Comparison of ENCODE assay signal across 8 cellular contexts in the genomic region with DNA sequence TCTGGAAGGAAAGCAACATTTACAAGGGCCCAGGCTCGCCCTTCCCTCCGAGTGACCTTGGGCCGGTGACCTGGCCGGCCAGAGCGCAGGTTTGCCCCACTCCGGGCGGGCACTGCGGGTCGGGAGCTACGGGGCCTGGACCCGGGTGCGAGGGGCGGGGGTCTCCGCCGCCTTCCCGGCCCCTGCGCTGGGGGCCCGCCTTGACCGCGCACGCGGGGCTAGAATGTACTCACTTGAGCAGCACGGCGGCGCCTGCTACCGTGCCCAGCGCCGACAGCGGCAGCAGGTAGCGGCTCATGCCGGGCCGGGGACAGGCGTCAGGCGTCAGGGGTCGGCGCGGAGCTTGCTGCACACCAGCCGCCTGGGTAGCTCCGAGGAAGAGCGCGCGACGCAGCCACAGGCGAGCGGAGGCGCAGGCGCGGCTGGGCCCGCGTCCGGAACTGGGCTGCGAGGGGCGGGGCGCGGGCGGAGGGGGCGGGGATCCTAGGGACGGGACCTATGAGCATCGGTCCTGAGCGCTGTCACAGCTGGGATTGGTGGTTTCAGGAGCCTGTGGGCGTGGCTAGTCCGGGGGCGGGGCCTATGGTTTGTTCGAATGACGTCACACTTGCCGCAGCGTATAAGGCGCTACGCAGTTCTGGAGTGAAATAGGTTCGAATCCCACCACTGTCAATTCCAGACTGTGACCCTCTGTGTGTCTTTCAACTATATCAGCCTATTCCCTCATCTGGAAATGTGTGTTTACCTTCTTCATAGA. TPM values are rescaled to one million over a fixed set of nuclear protein-coding genes. Genes with fewer than 3 reads are reported as not detected.
DNase-seq lines count a peak whose midpoint lies in the region; ATAC-seq, FAIRE-seq and TF ChIP-seq lines count a peak whose summit lies in the region.

A gene with protein sequence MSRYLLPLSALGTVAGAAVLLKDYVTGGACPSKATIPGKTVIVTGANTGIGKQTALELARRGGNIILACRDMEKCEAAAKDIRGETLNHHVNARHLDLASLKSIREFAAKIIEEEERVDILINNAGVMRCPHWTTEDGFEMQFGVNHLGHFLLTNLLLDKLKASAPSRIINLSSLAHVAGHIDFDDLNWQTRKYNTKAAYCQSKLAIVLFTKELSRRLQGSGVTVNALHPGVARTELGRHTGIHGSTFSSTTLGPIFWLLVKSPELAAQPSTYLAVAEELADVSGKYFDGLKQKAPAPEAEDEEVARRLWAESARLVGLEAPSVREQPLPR (minus strand): TSS at position 414 of the 757 bp plus-strand sequence. CDS start 116 bp downstream, at position 298.

- ATAC-seq in GM21576 (IDR thresholded peaks at IDR 0.05; ENCODE audit: unreplicated experiment): peak; percentile 89

- peak within 1 kb of the TSS; percentile 86 for H2AFZ ChIP-seq in PC-9

- intact Hi-C loops in PC-9 (cut with micrococcal nuclease; ENCODE audit: unreplicated experiment): loop anchor here (10.0 kb wide), 3 partner anchors 108 to 598 kb away; a partner anchor contains a TSS

- H3F3A ChIP-seq in PC-9 (ENCODE audit: insufficient read depth, low read depth): peaks cover 14% of the 10 kb centered on the region; the same call in 1 of the 2 replicates

- POLR2A ChIA-PET in PC-9 (lab: Charles Lee; ENCODE audit: unreplicated experiment): interaction anchor here (0.5 to 0.6 kb wide), 4 partner anchors 9 to 1868 kb away, joined by 4 to 12 read pairs (median 5); no protein-coding TSS in a partner anchor

- H3K4me3 ChIP-seq in PC-9 (peak within 1 kb of the TSS; percentile 100), mucosa of rectum (ENCODE audit: low read length in 2 of 2) (peak within 1 kb of the TSS; percentile 73 to 75)

- in situ Hi-C loops in KBM-7 (cut with MboI; ENCODE audit: low pct_unique_long_range_greater_than_20kb, low sequenced_read_pairs): no loop called here

- H3K27me3 ChIP-seq in PC-9 (ENCODE audit: insufficient read depth, low read depth) (no peaks in the 10 kb centered on the region), mucosa of rectum (ENCODE audit: control insufficient read depth in 2 of 2, insufficient read depth in 2 of 2, low read length in 2 of 2) (no peaks in the 10 kb centered on the region)

- peaks cover 15% of the 10 kb centered on the region; the same call in 1 of the 2 replicates for H4K20me1 ChIP-seq in PC-9 (ENCODE audit: insufficient read depth)

- H3K9me3 ChIP-seq in PC-9 (ENCODE audit: insufficient read depth, low read depth) (no peaks in the 10 kb centered on the region), mucosa of rectum (ENCODE audit: control insufficient read depth in 2 of 2, low read length in 2 of 2) (no peaks in the 10 kb centered on the region)

- no TSS peak for BruUV-seq in PC-9 (replicated peaks; lab: Mats Ljungman, UMichigan)

- no peak for TF ChIP-seq CTCF in D721Med (IDR thresholded peaks at IDR 0.05; ENCODE audit: insufficient read depth, missing control alignments)
- TF ChIP-seq CTCF in PC-9 (conservative IDR thresholded peaks at IDR 0.05): no peak; the same call in 1 of the 2 replicates

- peaks cover 40% of the 10 kb centered on the region for H3K79me2 ChIP-seq in PC-9 (ENCODE audit: low read depth)

- CTCF ChIA-PET in PC-9 (lab: Charles Lee): interaction anchor here (0.6 kb wide), 1 partner anchor 399 kb away, joined by 3 read pairs; no protein-coding TSS in a partner anchor

- TF ChIP-seq POLR2A in erythroblast (IDR thresholded peaks at IDR 0.05; ENCODE audit: low read length): peak; percentile 48

- DNase-seq in D721Med (ENCODE audit: insufficient read length, low spot score) (peak; percentile 73), KBM-7 (peak; percentile 98), PC-9 (peak; percentile 95 to 98), activated T-cell treated with anti-CD3 and anti-CD28 coated beads for 4 hours (peak; percentile 99), erythroblast (lab: John Stamatoyannopoulos, UW) (peak; percentile 97 to 99)
- peak; percentile 98 for DNase-seq in stimulated activated CD8-positive, alpha-beta memory T cell treated with anti-CD3 and anti-CD28 coated beads, Interleukin-4, amount 100 ng/mL, for 24 hours (ENCODE audit: low read depth)

- peak within 1 kb of the TSS; percentile 93 for H3K4me2 ChIP-seq in PC-9

- peak within 1 kb of the TSS; percentile 84 to 90 for H3K9ac ChIP-seq in mucosa of rectum (ENCODE audit: low read depth in 1 of 2, low read length in 2 of 2)

- peaks cover 16% of the 10 kb centered on the region for H3K4me1 ChIP-seq in PC-9 (replicated peaks; ENCODE audit: insufficient read depth)
- H3K4me1 ChIP-seq in mucosa of rectum (ENCODE audit: control insufficient read depth in 2 of 2, insufficient read depth in 2 of 2, low read length in 2 of 2): peaks cover 3 to 7% of the 10 kb centered on the region in 2 donors

- peaks cover 16% of the 10 kb centered on the region for H3K36me3 ChIP-seq in PC-9 (ENCODE audit: low read depth)
- peaks cover 5% of the 10 kb centered on the region in 2 donors for H3K36me3 ChIP-seq in mucosa of rectum (ENCODE audit: control insufficient read depth in 2 of 2, insufficient read depth in 2 of 2, low read length in 2 of 2)

- no peaks in the 10 kb centered on the region for H3K9me2 ChIP-seq in PC-9 (ENCODE audit: insufficient read depth)

- FAIRE-seq in D721Med (lab: Jason Lieb, UNC): no peak

- H3K27ac ChIP-seq in PC-9 (peak within 1 kb of the TSS; percentile 71), mucosa of rectum (ENCODE audit: low read depth in 2 of 2, low read length in 2 of 2) (peak within 1 kb of the TSS; percentile 61 to 64)

RNA-seq across cellular contexts. Expression of the gene that starts here (rescaled TPM):
- 39.8 and 42.1 TPM in 2 replicates for total RNA-seq in PC-9 (2021)

Comparison
In these comparisons a context has a peak if more than half of its experiments do, and no peak if none do; other contexts are left out.
1. Peak in every context shown above with its lines: DNase-seq, ATAC-seq, H3K4me3 ChIP-seq and H3K27ac ChIP-seq.